ENCODE assay signal across 9 cellular contexts in genomic region chr12:48788852-48789775, GRCh38. TPM values are rescaled to one million over a fixed set of nuclear protein-coding genes. Genes with fewer than 3 reads are reported as not detected.
DNase-seq lines count a peak whose midpoint lies in the region; ATAC-seq, FAIRE-seq and TF ChIP-seq lines count a peak whose summit lies in the region.
"Had no signal": no experiment of that assay in that cellular context is flagged by ENCODE, and none has a peak within 500 bp of the region (broad histone marks: within the 10 kb centered on the region; RNA-seq: fewer than 3 reads in every experiment).

ADCY6 (minus strand) TSS chr12:48789089; CDS start chr12:48783434, 5,655 bp downstream.

- intact Hi-C loops in endothelial cell of umbilical vein (cut with micrococcal nuclease), result loop anchor here (1.0 to 2.0 kb wide), 2 partner anchors 9 to 72 kb away; partner anchors contain the start of gene CCNT1

- H4K20me1 ChIP-seq in endothelial cell of umbilical vein (replicated peaks; ENCODE audit: control insufficient read depth, extremely low read depth, insufficient read depth, low read length), result no peaks in the 10 kb centered on the region

- ATAC-seq in HG03460 (IDR thresholded peaks at IDR 0.05; ENCODE audit: unreplicated experiment) (peak; percentile 76), T-cell (replicated peaks in 1 of 4) (peak in 3 of 4 experiments; percentile 24 to 37 (median 31)), memory B cell (ENCODE audit: low read depth) (no peak), GM21515 (IDR thresholded peaks at IDR 0.05; ENCODE audit: unreplicated experiment) (no peak)

- dilution Hi-C loops in endothelial cell of umbilical vein (cut with MboI; ENCODE audit: extremely low pct_ligation_motif_present, low sequenced_read_pairs), result no loop called here

- POLR2A ChIA-PET in T-cell (lab: Charles Lee), result no interaction called here
- POLR2A ChIA-PET in endothelial cell of umbilical vein (lab: Charles Lee), result interaction anchor here (0.7 kb wide), 1 partner anchor 938 kb away, joined by 6 read pairs; no protein-coding TSS in a partner anchor

- peak within 1 kb of the TSS; percentile 58 to 90 (median 84) for H3K4me3 ChIP-seq in endothelial cell of umbilical vein (replicated peaks in 1 of 3; ENCODE audit: insufficient read depth in 1 of 3, low read depth in 1 of 3, low read length in 3 of 3)
- H3K4me3 ChIP-seq in thymus (ENCODE audit: low read length), result peak within 1 kb of the TSS; percentile 54

- TF ChIP-seq CTCF in endothelial cell of umbilical vein (IDR thresholded peaks at IDR 0.05; ENCODE audit: extremely low read depth in 1 of 2, insufficient read depth in 1 of 2, low read depth in 1 of 2, low read length in 2 of 2), result no peak

- H3K9ac ChIP-seq in endothelial cell of umbilical vein (replicated peaks; ENCODE audit: extremely low read depth, insufficient read depth, low read length), result peak within 1 kb of the TSS; percentile 75

- H3K9me1 ChIP-seq in endothelial cell of umbilical vein (replicated peaks; ENCODE audit: control insufficient read depth, extremely low read depth, insufficient read depth, low read length), result no peaks in the 10 kb centered on the region

- H3K9me3 ChIP-seq in endothelial cell of umbilical vein (replicated peaks; ENCODE audit: control insufficient read depth, insufficient read depth, low read length) (no peaks in the 10 kb centered on the region), thymus (ENCODE audit: control insufficient read depth) (no peaks in the 10 kb centered on the region)

- CTCF ChIA-PET in T-cell (lab: Charles Lee) (interaction anchor here in 1 of 2 donors (0.6 to 0.8 kb wide), 3 partner anchors 11 to 1631 kb away, joined by 3 to 7 read pairs (median 5); no protein-coding TSS in a partner anchor), endothelial cell of umbilical vein (lab: Charles Lee) (interaction anchor here (1.0 to 16.5 kb wide), 4 partner anchors 9 to 31 kb away, joined by 4 to 606 read pairs (median 12); no protein-coding TSS in a partner anchor)

- no peaks in the 10 kb centered on the region for H3K27me3 ChIP-seq in endothelial cell of umbilical vein (ENCODE audit: control insufficient read depth in 2 of 2, insufficient read depth in 2 of 2, low read length in 2 of 2)
- peaks cover 27% of the 10 kb centered on the region for H3K27me3 ChIP-seq in thymus (ENCODE audit: control insufficient read depth, insufficient read depth)

- H3K27me3 Mint-ChIP-seq in T-cell (peaks cover 49% of the 10 kb centered on the region in 2 donors), memory B cell (peaks cover 35% of the 10 kb centered on the region)

- peaks cover 5 to 18% (median 14%) of the 10 kb centered on the region in 3 donors for H3K4me1 Mint-ChIP-seq in T-cell
- H3K4me1 Mint-ChIP-seq in memory B cell, result peaks cover 12% of the 10 kb centered on the region

- TF ChIP-seq POLR2A in endothelial cell of umbilical vein (IDR thresholded peaks at IDR 0.05; ENCODE audit: low read depth, low read length), result no peak

- peaks cover 17% of the 10 kb centered on the region for H3K79me2 ChIP-seq in endothelial cell of umbilical vein (ENCODE audit: control insufficient read depth, insufficient read depth, low read length)

- FAIRE-seq in endothelial cell of umbilical vein (lab: Jason Lieb, UNC), result peak; percentile 38
- FAIRE-seq: islet of Langerhans had no signal

- H3K36me3 Mint-ChIP-seq in T-cell, result no peaks in the 10 kb centered on the region
- no peaks in the 10 kb centered on the region for H3K36me3 Mint-ChIP-seq in memory B cell

- peak within 1 kb of the TSS; percentile 76 for H3K4me2 ChIP-seq in endothelial cell of umbilical vein (ENCODE audit: insufficient read depth, low read length)

- H3K27ac Mint-ChIP-seq in T-cell, result no peak within 1 kb of the TSS
- peak within 1 kb of the TSS; percentile 65 for H3K27ac Mint-ChIP-seq in memory B cell

- H3K4me3 Mint-ChIP-seq in T-cell, result peak within 1 kb of the TSS; percentile 63 to 73 (median 70)
- peak within 1 kb of the TSS; percentile 86 for H3K4me3 Mint-ChIP-seq in memory B cell

- H3K27ac ChIP-seq in endothelial cell of umbilical vein (ENCODE audit: insufficient read depth, low read depth, low read length) (peak within 1 kb of the TSS; percentile 50), thymus (ENCODE audit: low read depth) (peak within 1 kb of the TSS; percentile 31)

- no peaks in the 10 kb centered on the region for H3K9me3 Mint-ChIP-seq in T-cell
- H3K9me3 Mint-ChIP-seq in memory B cell, result no peaks in the 10 kb centered on the region

- H3K36me3 ChIP-seq in endothelial cell of umbilical vein (ENCODE audit: control insufficient read depth in 2 of 2, extremely low read depth in 1 of 2, insufficient read depth in 2 of 2, low read length in 2 of 2) (no peaks in the 10 kb centered on the region), thymus (ENCODE audit: control insufficient read depth, insufficient read depth) (no peaks in the 10 kb centered on the region)

- WGBS in thymus, result 1% methylated on average over 86 of the region's 86 CpGs

- peaks cover 10% of the 10 kb centered on the region for H3K4me1 ChIP-seq in endothelial cell of umbilical vein (ENCODE audit: control insufficient read depth, extremely low read depth, insufficient read depth, low read length)
- H3K4me1 ChIP-seq in thymus (ENCODE audit: control insufficient read depth, insufficient read depth, low read length), result peaks cover 4% of the 10 kb centered on the region

- H2AFZ ChIP-seq in endothelial cell of umbilical vein (ENCODE audit: low read depth, low read length), result peak within 1 kb of the TSS; percentile 96

- no TSS peak for BruUV-seq in endothelial cell of umbilical vein (replicated peaks; lab: Mats Ljungman, UMichigan)

- peak; percentile 14 for DNase-seq in NCI-H1436 (lab: John Stamatoyannopoulos, UW)
- DNase-seq in NCI-H1436 treated with DMSO at 0.1 percent for 48 hours (lab: John Stamatoyannopoulos, UW), result no peak
- no peak for DNase-seq in T-cell
- peak; percentile 79 for DNase-seq in endothelial cell of umbilical vein (ENCODE audit: low read depth, low spot score)
- DNase-seq in memory B cell (ENCODE audit: low spot score in 2 of 2), result no peak

TF ChIP-seq in endothelial cell of umbilical vein, 7 proteins besides CTCF, POLR2A, EP300 and RAD21:
- TF ChIP-seq POLR2AphosphoS5 (IDR thresholded peaks at IDR 0.05; ENCODE audit: insufficient read depth, low read depth, low read length) (no peak), MYC (IDR thresholded peaks at IDR 0.05; ENCODE audit: low read depth, low read length) (no peak), EZH2 (IDR thresholded peaks at IDR 0.05; ENCODE audit: borderline replicate concordance, low read depth, low read length, severe bottlenecking) (no peak), MAX (IDR thresholded peaks at IDR 0.05; ENCODE audit: insufficient read depth, insufficient read length) (no peak), FOS (IDR thresholded peaks at IDR 0.05; ENCODE audit: borderline replicate concordance, insufficient read depth, low read length) (no peak), GATA2 (IDR thresholded peaks at IDR 0.05; ENCODE audit: insufficient read depth, insufficient read length, low read depth, low read length) (no peak), JUN (IDR thresholded peaks at IDR 0.05; ENCODE audit: borderline replicate concordance, insufficient read depth, insufficient read length, low read depth) (no peak)

RNA-seq across cellular contexts. Expression of gene ADCY6, which starts in this region (rescaled TPM):
- total RNA-seq in T-cell, result under 1 TPM in 4 of 5 donors, not detected in 1; 0.10 to 0.76 (median 0.66) TPM
- total RNA-seq in endothelial cell of umbilical vein, result 43.3 and 46.2 TPM in 2 replicates
- 37.0 and 38.7 TPM in 2 replicates for polyA plus RNA-seq in endothelial cell of umbilical vein
- polyA plus RNA-seq in endothelial cell of umbilical vein (2011; cell fraction: cytosol; rRNA removed), result 21.6 and 23.9 TPM in 2 replicates
- 130 and 157 TPM in 2 replicates for polyA plus RNA-seq in endothelial cell of umbilical vein (2011; cell fraction: nucleus; rRNA removed)
- 24.1 and 39.1 TPM in 2 replicates for polyA plus RNA-seq in endothelial cell of umbilical vein (2012)
- 68.8 and 77.8 TPM in 2 replicates for polyA minus RNA-seq in endothelial cell of umbilical vein
- polyA minus RNA-seq in endothelial cell of umbilical vein (2011; cell fraction: cytosol; rRNA and poly(A)+ RNA removed), result 35.4 TPM
- polyA minus RNA-seq in endothelial cell of umbilical vein (2011; cell fraction: nucleus; rRNA and poly(A)+ RNA removed), result 36.8 and 52.4 TPM in 2 replicates
- 6.1 TPM for polyA plus RNA-seq in thymus

Comparison
In these comparisons a context has a peak if more than half of its experiments do, and no peak if none do; other contexts are left out.
1. RNA of gene ADCY6 (total RNA-seq): 43.3 to 46.2 TPM in endothelial cell of umbilical vein; 0.10 to 0.76 TPM in T-cell; every median in the first group is over 10 times any median in the second.
2. DNase-seq: peak in NCI-H1436 (single experiment) and endothelial cell of umbilical vein (single experiment); none in NCI-H1436 treated with DMSO at 0.1 percent for 48 hours (single experiment), T-cell (0 of 34) and memory B cell (0 of 2).
3. Peak in ATAC-seq in T-cell; RNA of the gene not detected or under 1 TPM.